Comparison of ENCODE assay signal across 25 cellular contexts in genomic region chr9:34334916-34335315, GRCh38. TPM values are rescaled to one million over a fixed set of nuclear protein-coding genes. Genes with fewer than 3 reads are reported as not detected.
DNase-seq lines count a peak whose midpoint lies in the region; TF ChIP-seq lines count a peak whose summit lies in the region.
"Had no signal": no experiment of that assay in that cellular context is flagged by ENCODE, and none has a peak within 500 bp of the region (broad histone marks: within the 10 kb centered on the region; RNA-seq: fewer than 3 reads in every experiment).

No MANE protein-coding gene starts in this region.

- peaks cover 18% of the 10 kb centered on the region for H3K36me3 ChIP-seq in left ventricle myocardium inferior
- peaks cover 13% of the 10 kb centered on the region for H3K36me3 ChIP-seq in right atrium auricular region
- peaks cover 4% of the 10 kb centered on the region for H3K36me3 ChIP-seq in endocrine pancreas (ENCODE audit: control insufficient read depth, insufficient read depth, low read length)
- no peaks in the 10 kb centered on the region for H3K36me3 ChIP-seq in neural cell (ENCODE audit: insufficient read depth, low read length)
- H3K36me3 ChIP-seq: thyroid gland had no signal

- TF ChIP-seq CTCF in left ventricle myocardium inferior (IDR thresholded peaks at IDR 0.05; ENCODE audit: borderline replicate concordance) (no peak), right atrium auricular region (IDR thresholded peaks at IDR 0.05) (no peak), neural cell (IDR thresholded peaks at IDR 0.05; ENCODE audit: poor library complexity, severe bottlenecking) (no peak)

- no peaks in the 10 kb centered on the region for H3K9me2 ChIP-seq in neural cell (ENCODE audit: insufficient read depth, low read length)

- intact Hi-C loops in left ventricle myocardium inferior (cut with micrococcal nuclease), result no loop called here

- no peak for DNase-seq in left ventricle myocardium inferior
- no peak for DNase-seq in right atrium auricular region (ENCODE audit: low spot score)
- DNase-seq in DMS 273 treated with DMSO at 0.1 percent for 48 hours (lab: John Stamatoyannopoulos, UW), result no peak
- no peak for DNase-seq in retina
- no peak for DNase-seq in NCI-H1417 treated with DMSO at 0.1 percent for 48 hours (lab: John Stamatoyannopoulos, UW)
- DNase-seq: 8988T; activated CD4-positive, alpha-beta T cell treated with anti-CD3 and anti-CD28 coated beads, Interleukin-2, amount 50 U/mL, for 48 hours; activated CD8-positive, alpha-beta memory T cell treated with anti-CD3 and anti-CD28 coated beads, Interleukin-2, amount 50 U/mL, for 4 hours; AML-193; aorta; CD8-positive, alpha-beta T cell; islet precursor cell; KBM-7; mucosa of descending colon; NCI-H1105; NCI-H1930; stimulated activated CD4-positive, alpha-beta T cell treated with anti-CD3 and anti-CD28 coated beads, Interleukin-15, amount 100 ng/mL, for 24 hours; stimulated activated naive B cell treated with anti-CD40 and anti-IgM and Interleukin-4, amounts not matched to agents 10 μg/mL and 1 μg/mL and 100 μg/mL, for 72 hours; T-helper 1 cell; thyroid gland had no signal

- peak overlapping the region; percentile 12 for H3K27ac ChIP-seq in left ventricle myocardium inferior (replicated peaks)
- H3K27ac ChIP-seq in right atrium auricular region, result no peak overlapping the region
- peak overlapping the region; percentile 32 for H3K27ac ChIP-seq in neural cell (ENCODE audit: low read length)
- H3K27ac ChIP-seq in temporal lobe (ENCODE audit: low read depth, low read length), result peak overlapping the region; percentile 96
- H3K27ac ChIP-seq: SJCRH30 had no signal

- H3K9ac ChIP-seq in endocrine pancreas (ENCODE audit: control insufficient read depth, insufficient read depth, low read length), result peak overlapping the region; percentile 30
- no peak overlapping the region for H3K9ac ChIP-seq in neural cell (ENCODE audit: low read length)

- H3K4me1 ChIP-seq in left ventricle myocardium inferior (peaks cover 43% of the 10 kb centered on the region), right atrium auricular region (peaks cover 0 to 10% of the 10 kb centered on the region in 2 donors), endocrine pancreas (ENCODE audit: control insufficient read depth, insufficient read depth, low read length) (peaks cover 5% of the 10 kb centered on the region)
- H3K4me1 ChIP-seq: SJCRH30 had no signal

- no peaks in the 10 kb centered on the region for H3F3A ChIP-seq in neural cell (ENCODE audit: insufficient read depth, low read length, poor library complexity, severe bottlenecking)

- H3K9me3 ChIP-seq in left ventricle myocardium inferior (replicated peaks) (no peaks in the 10 kb centered on the region), right atrium auricular region (no peaks in the 10 kb centered on the region), endocrine pancreas (ENCODE audit: control insufficient read depth, low read length) (no peaks in the 10 kb centered on the region), neural cell (ENCODE audit: low read length) (no peaks in the 10 kb centered on the region)
- H3K9me3 ChIP-seq: gastroesophageal sphincter, mucosa of descending colon, SJCRH30, thyroid gland had no signal

- no peaks in the 10 kb centered on the region for H3K27me3 ChIP-seq in left ventricle myocardium inferior (ENCODE audit: low read depth)
- no peaks in the 10 kb centered on the region for H3K27me3 ChIP-seq in right atrium auricular region
- H3K27me3 ChIP-seq in endocrine pancreas (ENCODE audit: control insufficient read depth, insufficient read depth, low read length), result no peaks in the 10 kb centered on the region
- H3K27me3 ChIP-seq in neural cell (ENCODE audit: insufficient read depth, low read depth, low read length), result no peaks in the 10 kb centered on the region
- H3K27me3 ChIP-seq: gastroesophageal sphincter, SJCRH30, thyroid gland had no signal

- TF ChIP-seq EP300 in neural cell (conservative IDR thresholded peaks at IDR 0.05; ENCODE audit: poor library complexity, severe bottlenecking), result no peak

- H3K4me3 ChIP-seq in left ventricle myocardium inferior (no peak overlapping the region), right atrium auricular region (no peak overlapping the region), endocrine pancreas (ENCODE audit: control insufficient read depth, insufficient read depth, low read length) (no peak overlapping the region), neural cell (ENCODE audit: low read length) (peak overlapping the region; percentile 18)
- H3K4me3 ChIP-seq: gastroesophageal sphincter, mucosa of descending colon, SJCRH30, thyroid gland had no signal

- no peaks in the 10 kb centered on the region for H4K20me1 ChIP-seq in neural cell (ENCODE audit: insufficient read depth)

- H2AFZ ChIP-seq in neural cell (ENCODE audit: low read depth, low read length), result no peak overlapping the region

- no peaks in the 10 kb centered on the region for H3K79me2 ChIP-seq in neural cell (replicated peaks; ENCODE audit: insufficient read depth, low read length)

- TF ChIP-seq RAD21 in neural cell (conservative IDR thresholded peaks at IDR 0.05), result no peak

- H3K4me2 ChIP-seq in neural cell (ENCODE audit: low read length), result no peak overlapping the region

TF ChIP-seq in neural cell, 6 proteins besides CTCF, POLR2A, EP300 and RAD21:
- TF ChIP-seq MXI1 (conservative IDR thresholded peaks at IDR 0.05; ENCODE audit: poor library complexity, severe bottlenecking), result no peak
- no peak for TF ChIP-seq REST (IDR thresholded peaks at IDR 0.05; ENCODE audit: borderline replicate concordance)
- no peak for TF ChIP-seq POLR2AphosphoS5 (IDR thresholded peaks at IDR 0.05)

RNA-seq across cellular contexts. Expression of gene NUDT2, which starts 5.5 kb away (rescaled TPM):
- total RNA-seq in left ventricle myocardium inferior (22.2 TPM), right atrium auricular region (10 to 100 TPM; 17.6 to 25.3 TPM), temporal lobe (12.5 TPM)
- polyA plus RNA-seq in neural cell, result 62.6 and 88.3 TPM in 2 replicates
- 20.0 and 21.4 TPM in 2 replicates for polyA minus RNA-seq in neural cell

RNA-seq across cellular contexts. Expression of gene KIF24, which starts 5.8 kb away (rescaled TPM):
- total RNA-seq in left ventricle myocardium inferior, result 0.63 TPM
- under 1 TPM; 0.43 to 0.52 TPM for total RNA-seq in right atrium auricular region
- 0.19 and 0.36 TPM in 2 replicates for polyA plus RNA-seq in neural cell
- polyA minus RNA-seq in neural cell, result 1.2 and 1.5 TPM in 2 replicates
- total RNA-seq in temporal lobe, result 1.2 TPM

RNA-seq across cellular contexts. Expression of gene MYORG, which starts 41.8 kb away (rescaled TPM):
- total RNA-seq in left ventricle myocardium inferior, result 6.3 TPM
- total RNA-seq in right atrium auricular region, result 1 to 10 TPM; 5.4 to 7.4 TPM
- polyA plus RNA-seq in neural cell, result 0.58 and 1.0 TPM in 2 replicates
- 1.2 and 1.6 TPM in 2 replicates for polyA minus RNA-seq in neural cell
- 9.8 TPM for total RNA-seq in temporal lobe

Comparison
In these comparisons a context has a peak if more than half of its experiments do, and no peak if none do; other contexts are left out.
1. H3K27ac ChIP-seq: peak in left ventricle myocardium inferior (single experiment), neural cell (single experiment) and temporal lobe (single experiment); none in right atrium auricular region (0 of 2).